ENCODE assay signal across 8 cellular contexts in the genomic region with DNA sequence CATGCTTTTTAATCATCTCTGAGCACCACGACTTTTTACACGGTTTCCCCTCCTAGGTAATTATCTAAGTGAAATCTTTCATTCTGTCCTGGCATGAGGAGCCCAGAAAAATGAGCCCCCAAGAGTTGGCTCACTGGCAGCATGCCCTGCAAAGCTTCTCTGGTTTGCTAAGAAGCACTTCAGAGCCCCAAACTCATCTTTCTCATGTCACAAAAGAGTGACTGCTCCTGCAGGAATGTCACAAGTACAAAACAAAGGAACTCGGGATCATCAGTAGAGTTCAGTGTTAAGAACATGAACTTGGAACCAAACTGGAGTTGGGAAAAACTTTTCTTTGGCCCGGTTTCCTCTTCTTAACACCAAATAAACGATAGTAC.
DNase-seq lines count a peak whose midpoint lies in the region; ATAC-seq, FAIRE-seq and TF ChIP-seq lines count a peak whose summit lies in the region.

No MANE protein-coding gene starts in this region.

- H3K27me3 ChIP-seq in SJCRH30 (no peaks in the 10 kb centered on the region), prostate gland (replicated peaks; ENCODE audit: insufficient read depth) (no peaks in the 10 kb centered on the region)

- ATAC-seq in GM18519 (IDR thresholded peaks at IDR 0.05; ENCODE audit: low FRiP score, unreplicated experiment) (no peak), HG02884 (IDR thresholded peaks at IDR 0.05; ENCODE audit: unreplicated experiment) (no peak)

- H3K36me3 ChIP-seq in SJCRH30 (no peaks in the 10 kb centered on the region), prostate gland (no peaks in the 10 kb centered on the region)

- peaks cover 11% of the 10 kb centered on the region for H3K4me1 ChIP-seq in SJCRH30
- no peaks in the 10 kb centered on the region for H3K4me1 ChIP-seq in prostate gland (replicated peaks)

- TF ChIP-seq POLR2A in prostate gland (IDR thresholded peaks at IDR 0.05): no peak

- no peak for TF ChIP-seq CTCF in fibroblast of mammary gland (conservative IDR thresholded peaks at IDR 0.05; ENCODE audit: control insufficient read depth, insufficient read depth, low read depth, low read length)
- no peak for TF ChIP-seq CTCF in prostate gland (IDR thresholded peaks at IDR 0.05)

- intact Hi-C loops in prostate gland (cut with DNase I): no loop called here

- H3K27ac ChIP-seq in SJCRH30 (peak overlapping the region; percentile 50), prostate gland (peak overlapping the region; percentile 34 to 59)

- no peak for FAIRE-seq in GM19239 (lab: Jason Lieb, UNC)

- peak; percentile 53 for DNase-seq in EH (ENCODE audit: low read depth)
- DNase-seq in SJCRH30: no peak
- peak; percentile 33 for DNase-seq in fibroblast of mammary gland (ENCODE audit: low read depth)
- no peak for DNase-seq in prostate gland (ENCODE audit: low spot score)
- no peak for DNase-seq in NCI-H187 (lab: John Stamatoyannopoulos, UW)
- no peak for DNase-seq in GM19239 (ENCODE audit: insufficient read length, low spot score)

- H3K4me3 ChIP-seq in SJCRH30: peak overlapping the region; percentile 45
- peak overlapping the region; percentile 58 for H3K4me3 ChIP-seq in fibroblast of mammary gland (ENCODE audit: control insufficient read depth, low read depth, low read length)
- peak overlapping the region; percentile 19 to 31 for H3K4me3 ChIP-seq in prostate gland

- H3K9me3 ChIP-seq in SJCRH30 (replicated peaks): no peaks in the 10 kb centered on the region
- no peaks in the 10 kb centered on the region for H3K9me3 ChIP-seq in prostate gland

- WGBS in prostate gland: 7% methylated on average over 5 of the region's 5 CpGs

Comparison
In these comparisons a context has a peak if more than half of its experiments do, and no peak if none do; other contexts are left out.
1. DNase-seq: peak in EH (single experiment) and fibroblast of mammary gland (single experiment); none in SJCRH30 (0 of 2), prostate gland (single experiment), NCI-H187 (0 of 2) and GM19239 (single experiment).
2. Peak in every context shown above with its lines, with median percentiles within 50 percentile points of each other: H3K4me3 ChIP-seq.